22 cellular contexts compared by ENCODE assay signal in the genomic region with DNA sequence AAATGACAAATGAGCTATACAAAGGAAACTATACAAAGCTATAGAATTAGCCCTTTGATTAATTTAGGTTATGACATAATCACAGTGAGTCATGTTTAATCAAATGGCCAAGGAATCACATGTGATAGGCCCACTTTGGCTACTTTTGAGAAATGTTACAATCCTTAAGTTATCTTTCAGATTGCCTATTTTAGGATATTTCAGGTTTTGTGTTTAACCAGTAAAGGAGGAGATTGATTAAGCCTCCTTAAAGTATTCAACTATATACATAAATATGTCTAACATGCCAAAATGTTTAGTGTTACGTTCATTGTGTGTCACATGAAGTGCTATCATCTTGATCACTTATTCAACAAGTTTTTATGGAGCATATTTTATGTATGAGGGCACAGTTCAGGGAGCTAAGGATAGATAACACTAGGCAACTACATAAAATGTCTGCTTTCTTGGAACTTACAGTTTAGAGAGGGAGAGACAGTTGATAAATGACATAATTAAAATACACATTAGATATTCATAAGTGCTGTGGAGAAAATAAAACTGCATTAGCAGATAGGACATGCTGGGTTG.
DNase-seq lines count a peak whose midpoint lies in the region; ATAC-seq, FAIRE-seq and TF ChIP-seq lines count a peak whose summit lies in the region.
"Had no signal": no experiment of that assay in that cellular context is flagged by ENCODE, and none has a peak within 500 bp of the region (broad histone marks: within the 10 kb centered on the region; RNA-seq: fewer than 3 reads in every experiment).

No MANE protein-coding gene starts in this region.

- CTCF ChIA-PET in HEK293 (lab: Yijun Ruan, JAX), result interaction anchor here (0.6 to 0.7 kb wide), 2 partner anchors 39 to 1184 kb away, joined by 3 to 4 read pairs; no protein-coding TSS in a partner anchor

- H3K9me3 ChIP-seq in HEK293 (ENCODE audit: control insufficient read depth, insufficient read depth, low read depth, low read length) (no peaks in the 10 kb centered on the region), astrocyte (ENCODE audit: insufficient read depth, low read depth, low read length) (peaks cover 4% of the 10 kb centered on the region), skeletal muscle satellite cell (replicated peaks; ENCODE audit: low read length) (peaks cover 8% of the 10 kb centered on the region), Karpas-422 (ENCODE audit: low read length) (no peaks in the 10 kb centered on the region)
- H3K9me3 ChIP-seq: body of pancreas, lower lobe of right lung, pancreas, SJSA1, transverse colon had no signal

- H3K36me3 ChIP-seq in HEK293 (ENCODE audit: control insufficient read depth in 2 of 2, insufficient read depth in 1 of 2, low read length in 2 of 2) (peaks cover 0 to 5% of the 10 kb centered on the region in 2 experiments; a peak in 1 of 3 replicates), astrocyte (ENCODE audit: insufficient read depth, low read length) (no peaks in the 10 kb centered on the region), skeletal muscle satellite cell (ENCODE audit: insufficient read depth, low read length) (no peaks in the 10 kb centered on the region), Karpas-422 (ENCODE audit: insufficient read depth, low read length) (no peaks in the 10 kb centered on the region)
- H3K36me3 ChIP-seq: lower lobe of right lung, pancreas, SJSA1, transverse colon had no signal

- peak overlapping the region; percentile 4 for H3K9ac ChIP-seq in astrocyte (ENCODE audit: low read length)
- H3K9ac ChIP-seq in skeletal muscle satellite cell (ENCODE audit: low read depth, low read length), result no peak overlapping the region
- no peak overlapping the region for H3K9ac ChIP-seq in Karpas-422 (ENCODE audit: low read length)

- H4K20me1 ChIP-seq in astrocyte (ENCODE audit: insufficient read depth, low read length) (no peaks in the 10 kb centered on the region), Karpas-422 (ENCODE audit: insufficient read depth, low read depth, low read length) (no peaks in the 10 kb centered on the region)

- H3K27ac ChIP-seq in HEK293 (ENCODE audit: extremely low read depth, low read depth, low read length) (no peak overlapping the region), astrocyte (ENCODE audit: low read depth, low read length) (peak overlapping the region; percentile 84), Karpas-422 (ENCODE audit: low read length) (no peak overlapping the region)
- H3K27ac ChIP-seq: body of pancreas, lower lobe of right lung, pancreas, SJSA1 had no signal

- no peak for ATAC-seq in HG02973 (IDR thresholded peaks at IDR 0.05; ENCODE audit: unreplicated experiment)
- ATAC-seq: activated CD8-positive, alpha-beta T cell treated with anti-CD3 and anti-CD28 coated beads, Interleukin-2, amount 10 ng/mL, durations not matched to agents 7 days and 5 days; body of pancreas; lower lobe of right lung; sciatic nerve; stimulated activated naive CD8-positive, alpha-beta T cell treated with anti-CD3 and anti-CD28 coated beads, Interleukin-15, amount 100 ng/mL, for 72 hours had no signal

- H2AFZ ChIP-seq in astrocyte (ENCODE audit: low read depth, low read length) (no peak overlapping the region), Karpas-422 (ENCODE audit: low read length) (no peak overlapping the region)

- FAIRE-seq in astrocyte (lab: Jason Lieb, UNC), result no peak
- FAIRE-seq: GM18507, pancreas had no signal

- no peaks in the 10 kb centered on the region for H3K9me2 ChIP-seq in Karpas-422 (replicated peaks; ENCODE audit: insufficient read depth, low read length)

- H3K9me3 Mint-ChIP-seq in astrocyte (ENCODE audit: unreplicated experiment), result peaks cover 3% of the 10 kb centered on the region
- H3K9me3 Mint-ChIP-seq: activated naive CD4-positive, alpha-beta T cell treated with anti-CD3 and anti-CD28 coated beads, Interleukin-2, amount 50 U/mL, for 24 hours; activated T-cell treated with anti-CD3 and anti-CD28 coated beads, Interleukin-2, amount 50 U/mL, for 24 hours; stimulated activated naive CD8-positive, alpha-beta T cell treated with anti-CD3 and anti-CD28 coated beads, Interleukin-15, amount 100 ng/mL, for 72 hours had no signal

- H3K4me3 Mint-ChIP-seq in astrocyte (ENCODE audit: unreplicated experiment), result no peak overlapping the region
- H3K4me3 Mint-ChIP-seq: activated B cell treated with CpG ODN at 0.5 μM for 24 hours; activated CD8-positive, alpha-beta T cell treated with anti-CD3 and anti-CD28 coated beads, Interleukin-2, amount 10 ng/mL, durations not matched to agents 7 days and 5 days; activated naive CD4-positive, alpha-beta T cell treated with anti-CD3 and anti-CD28 coated beads, Interleukin-2, amount 50 U/mL, for 24 hours; activated T-cell treated with anti-CD3 and anti-CD28 coated beads, Interleukin-2, amount 50 U/mL, for 24 hours; immature natural killer cell; stimulated activated naive CD8-positive, alpha-beta T cell treated with anti-CD3 and anti-CD28 coated beads, Interleukin-15, amount 100 ng/mL, for 72 hours had no signal

- DNase-seq in astrocyte (ENCODE audit: low read depth) (peak; percentile 52), fibroblast of villous mesenchyme (ENCODE audit: low read depth) (peak; percentile 52), Karpas-422 (no peak), putamen (ENCODE audit: low spot score) (no peak), DMS 273 treated with DMSO at 0.1 percent for 48 hours (lab: John Stamatoyannopoulos, UW) (no peak)
- DNase-seq: activated B cell treated with CpG ODN at 0.5 μM for 24 hours; activated CD8-positive, alpha-beta T cell treated with anti-CD3 and anti-CD28 coated beads, Interleukin-2, amount 10 ng/mL, durations not matched to agents 7 days and 5 days; activated T-cell treated with anti-CD3 and anti-CD28 coated beads, Interleukin-2, amount 50 U/mL, for 24 hours; body of pancreas; immature natural killer cell; lower lobe of right lung; NCI-H524 treated with DMSO at 0.1 percent for 48 hours; pancreas; stimulated activated naive CD8-positive, alpha-beta T cell treated with anti-CD3 and anti-CD28 coated beads, Interleukin-15, amount 100 ng/mL, for 72 hours; transverse colon had no signal

- H3K79me2 ChIP-seq in astrocyte (ENCODE audit: insufficient read depth, low read length) (no peaks in the 10 kb centered on the region), Karpas-422 (ENCODE audit: low read length) (no peaks in the 10 kb centered on the region)

- H3K27me3 Mint-ChIP-seq in astrocyte (ENCODE audit: low read depth, unreplicated experiment), result no peaks in the 10 kb centered on the region

- H3K4me2 ChIP-seq in astrocyte (ENCODE audit: low read length) (peak overlapping the region; percentile 73), skeletal muscle satellite cell (ENCODE audit: low read length) (peak overlapping the region; percentile 18), Karpas-422 (ENCODE audit: low read depth, low read length, poor library complexity, severe bottlenecking) (no peak overlapping the region)

- TF ChIP-seq CTCF in HEK293 (tag by site-specific recombination; IDR thresholded peaks at IDR 0.05), result no peak
- no peak for TF ChIP-seq CTCF in astrocyte (IDR thresholded peaks at IDR 0.05; ENCODE audit: insufficient read depth, low read depth, low read length)
- TF ChIP-seq CTCF in fibroblast of villous mesenchyme (IDR thresholded peaks at IDR 0.05; ENCODE audit: insufficient read depth, low read depth, low read length), result no peak

- H3K4me1 Mint-ChIP-seq in astrocyte (ENCODE audit: low read depth, unreplicated experiment), result peaks cover 33% of the 10 kb centered on the region
- H3K4me1 Mint-ChIP-seq: activated B cell treated with CpG ODN at 0.5 μM for 24 hours; activated naive CD4-positive, alpha-beta T cell treated with anti-CD3 and anti-CD28 coated beads, Interleukin-2, amount 50 U/mL, for 24 hours; immature natural killer cell; stimulated activated naive CD8-positive, alpha-beta T cell treated with anti-CD3 and anti-CD28 coated beads, Interleukin-15, amount 100 ng/mL, for 72 hours had no signal

- no peaks in the 10 kb centered on the region for H3K27me3 ChIP-seq in astrocyte (ENCODE audit: insufficient read depth, low read length)
- H3K27me3 ChIP-seq in skeletal muscle satellite cell (ENCODE audit: control insufficient read depth, insufficient read depth, low read length), result no peaks in the 10 kb centered on the region
- H3K27me3 ChIP-seq in Karpas-422 (ENCODE audit: low read length), result no peaks in the 10 kb centered on the region
- H3K27me3 ChIP-seq: body of pancreas, pancreas, SJSA1, transverse colon had no signal

- no peaks in the 10 kb centered on the region for H3K36me3 Mint-ChIP-seq in astrocyte (ENCODE audit: low read depth, unreplicated experiment)
- H3K36me3 Mint-ChIP-seq: activated naive CD4-positive, alpha-beta T cell treated with anti-CD3 and anti-CD28 coated beads, Interleukin-2, amount 50 U/mL, for 24 hours; immature natural killer cell had no signal

- no peak overlapping the region for H3K4me3 ChIP-seq in HEK293 (ENCODE audit: low read depth, low read length)
- H3K4me3 ChIP-seq in astrocyte (ENCODE audit: insufficient read depth, low read depth, low read length), result no peak overlapping the region
- no peak overlapping the region for H3K4me3 ChIP-seq in fibroblast of villous mesenchyme (ENCODE audit: low read depth, low read length)
- H3K4me3 ChIP-seq in skeletal muscle satellite cell (ENCODE audit: low read length), result no peak overlapping the region
- no peak overlapping the region for H3K4me3 ChIP-seq in Karpas-422 (ENCODE audit: low read length)
- H3K4me3 ChIP-seq: body of pancreas, lower lobe of right lung, pancreas, SJSA1, transverse colon had no signal

- POLR2A ChIA-PET in HEK293 (lab: Yijun Ruan, JAX), result no interaction called here

- H3K4me1 ChIP-seq in HEK293 (ENCODE audit: control insufficient read depth, insufficient read depth, low read length) (peaks cover 3% of the 10 kb centered on the region; the same call in 1 of the 2 replicates), astrocyte (ENCODE audit: insufficient read depth, low read length) (peaks cover 28% of the 10 kb centered on the region), skeletal muscle satellite cell (ENCODE audit: control insufficient read depth, insufficient read depth, low read length) (peaks cover 30% of the 10 kb centered on the region), Karpas-422 (ENCODE audit: low read length) (no peaks in the 10 kb centered on the region)
- H3K4me1 ChIP-seq: body of pancreas, pancreas had no signal

- H3K27ac Mint-ChIP-seq in astrocyte (ENCODE audit: unreplicated experiment), result peak overlapping the region; percentile 91
- H3K27ac Mint-ChIP-seq: activated B cell treated with CpG ODN at 0.5 μM for 24 hours; activated CD8-positive, alpha-beta T cell treated with anti-CD3 and anti-CD28 coated beads, Interleukin-2, amount 10 ng/mL, durations not matched to agents 7 days and 5 days; activated naive CD4-positive, alpha-beta T cell treated with anti-CD3 and anti-CD28 coated beads, Interleukin-2, amount 50 U/mL, for 24 hours; activated T-cell treated with anti-CD3 and anti-CD28 coated beads, Interleukin-2, amount 50 U/mL, for 24 hours; immature natural killer cell; stimulated activated naive CD8-positive, alpha-beta T cell treated with anti-CD3 and anti-CD28 coated beads, Interleukin-15, amount 100 ng/mL, for 72 hours had no signal

TF ChIP-seq in HEK293, 187 proteins besides CTCF, POLR2A, EP300 and RAD21 (continues in another document):
- no peak for TF ChIP-seq ZNF701 (tag by site-specific recombination; IDR thresholded peaks at IDR 0.05)
- TF ChIP-seq BCL11B (tag by site-specific recombination; IDR thresholded peaks at IDR 0.05; ENCODE audit: low read depth), result no peak
- TF ChIP-seq ZNF335 (tag by site-specific recombination; conservative IDR thresholded peaks at IDR 0.05), result peak; percentile 33; the same call in 1 of the 2 replicates

Comparison
In these comparisons a context has a peak if more than half of its experiments do, and no peak if none do; other contexts are left out.
1. DNase-seq: peak in astrocyte (single experiment) and fibroblast of villous mesenchyme (single experiment); none in Karpas-422 (single experiment), putamen (single experiment) and DMS 273 treated with DMSO at 0.1 percent for 48 hours (single experiment).